ENCODE assay signal across 16 cellular contexts in genomic region chr12:94092516-94093241, GRCh38. TPM values are rescaled to one million over a fixed set of nuclear protein-coding genes. Genes with fewer than 3 reads are reported as not detected.
DNase-seq lines count a peak whose midpoint lies in the region; ATAC-seq and TF ChIP-seq lines count a peak whose summit lies in the region.
"Had no signal": no experiment of that assay in that cellular context is flagged by ENCODE, and none has a peak within 500 bp of the region (broad histone marks: within the 10 kb centered on the region; RNA-seq: fewer than 3 reads in every experiment).

No MANE protein-coding gene starts in this region.

- peaks cover 18% of the 10 kb centered on the region for H3K4me1 ChIP-seq in adipocyte (ENCODE audit: control insufficient read depth, insufficient read depth, low read length)
- peaks cover 11% of the 10 kb centered on the region for H3K4me1 ChIP-seq in skeletal muscle satellite cell (ENCODE audit: control insufficient read depth, insufficient read depth, low read length)
- H3K4me1 ChIP-seq: HAP-1, right lobe of liver had no signal

- H3K4me3 ChIP-seq in adipocyte (ENCODE audit: low read length) = peak overlapping the region; percentile 27
- no peak overlapping the region for H3K4me3 ChIP-seq in fibroblast of the aortic adventitia (ENCODE audit: low read depth, low read length)
- no peak overlapping the region for H3K4me3 ChIP-seq in skeletal muscle satellite cell (ENCODE audit: low read length)
- H3K4me3 ChIP-seq: HAP-1, K562, right lobe of liver had no signal

- no peaks in the 10 kb centered on the region for H3K9me3 ChIP-seq in adipocyte (ENCODE audit: control insufficient read depth, low read length)
- H3K9me3 ChIP-seq in skeletal muscle satellite cell (replicated peaks; ENCODE audit: low read length) = no peaks in the 10 kb centered on the region
- H3K9me3 ChIP-seq: HAP-1, right lobe of liver had no signal

- no peak for TF ChIP-seq CTCF in fibroblast of the aortic adventitia (IDR thresholded peaks at IDR 0.05; ENCODE audit: insufficient read depth, low read length)

- no peaks in the 10 kb centered on the region for H3K36me3 ChIP-seq in adipocyte (ENCODE audit: control insufficient read depth, insufficient read depth, low read length, severe bottlenecking)
- no peaks in the 10 kb centered on the region for H3K36me3 ChIP-seq in skeletal muscle satellite cell (ENCODE audit: insufficient read depth, low read length)
- H3K36me3 ChIP-seq: HAP-1, right lobe of liver had no signal

- peak overlapping the region; percentile 17 for H3K4me2 ChIP-seq in skeletal muscle satellite cell (ENCODE audit: low read length)

- no peak overlapping the region for H3K9ac ChIP-seq in adipocyte (ENCODE audit: low read length)
- no peak overlapping the region for H3K9ac ChIP-seq in skeletal muscle satellite cell (ENCODE audit: low read depth, low read length)

- H3K27me3 ChIP-seq in adipocyte (replicated peaks; ENCODE audit: control insufficient read depth, insufficient read depth, low read length) (no peaks in the 10 kb centered on the region), skeletal muscle satellite cell (ENCODE audit: control insufficient read depth, insufficient read depth, low read length) (no peaks in the 10 kb centered on the region)
- H3K27me3 ChIP-seq: right lobe of liver had no signal

- no peak for ATAC-seq in stimulated activated naive CD8-positive, alpha-beta T cell treated with anti-CD3 and anti-CD28 coated beads, Interleukin-15, Interleukin-2, amounts not matched to agents 100 U/mL and 50 U/mL, for 24 hours
- ATAC-seq: K562; naive thymus-derived CD4-positive, alpha-beta T cell; right lobe of liver had no signal

- DNase-seq in ELR (ENCODE audit: low read depth) = peak; percentile 69
- DNase-seq in adipocyte (ENCODE audit: low read depth) = peak; percentile 67
- peak; percentile 99 for DNase-seq in fibroblast of the aortic adventitia (ENCODE audit: low read depth)
- no peak for DNase-seq in stimulated activated naive CD8-positive, alpha-beta T cell treated with anti-CD3 and anti-CD28 coated beads, Interleukin-15, Interleukin-2, amounts not matched to agents 100 U/mL and 50 U/mL, for 24 hours
- DNase-seq in SIG-M5 (lab: John Stamatoyannopoulos, UW) = no peak
- no peak for DNase-seq in cerebellar nuclear complex (lab: John Stamatoyannopoulos, UW)
- no peak for DNase-seq in SKM-1 (lab: John Stamatoyannopoulos, UW; ENCODE audit: unreplicated experiment)
- DNase-seq: DMS153; hypothalamus; naive thymus-derived CD4-positive, alpha-beta T cell; NCI-H146; right lobe of liver; stimulated activated CD4-positive, alpha-beta T cell treated with anti-CD3 and anti-CD28 coated beads, Interleukin-4, amount 100 ng/mL, for 4 hours had no signal

RNA-seq across cellular contexts. Expression of gene PLXNC1, which starts 55.7 kb away (rescaled TPM):
- total RNA-seq in fibroblast of the aortic adventitia (ENCODE audit: low replicate concordance) = 4.3 and 6.1 TPM in 2 replicates
- total RNA-seq in skeletal muscle satellite cell (2012; rRNA removed) = 1.7 and 1.8 TPM in 2 replicates

Comparison
In these comparisons a context has a peak if more than half of its experiments do, and no peak if none do; other contexts are left out.
1. DNase-seq: peak in ELR (single experiment), adipocyte (single experiment) and fibroblast of the aortic adventitia (single experiment); none in stimulated activated naive CD8-positive, alpha-beta T cell treated with anti-CD3 and anti-CD28 coated beads, Interleukin-15, Interleukin-2, amounts not matched to agents 100 U/mL and 50 U/mL, for 24 hours (single experiment), SIG-M5 (single experiment), cerebellar nuclear complex (0 of 2) and SKM-1 (single experiment).